In genomic region chr1:145670995-145671394, GRCh38 we compare ENCODE assay signal across 5 cellular contexts. TPM values are rescaled to one million over a fixed set of nuclear protein-coding genes. Genes with fewer than 3 reads are reported as not detected.
"Had no signal": no experiment of that assay in that cellular context is flagged by ENCODE, and none has a peak within 500 bp of the region (broad histone marks: within the 10 kb centered on the region; RNA-seq: fewer than 3 reads in every experiment).

No MANE protein-coding gene starts in this region.

RNA-seq across cellular contexts. Expression of gene PDZK1, which starts 36.2 kb away (rescaled TPM):
- total RNA-seq: HT1080, Right ventricle myocardium superior had no signal

RNA-seq across cellular contexts. Expression of gene CD160, which starts 48.3 kb away (rescaled TPM):
- total RNA-seq: HepG2, HT1080, IMR-90, M059J, Right ventricle myocardium superior had no signal
- polyA plus RNA-seq: IMR-90 had no signal
